Comparison of ENCODE assay signal across 20 cellular contexts in genomic region chr11:657691-658126, GRCh38. TPM values are rescaled to one million over a fixed set of nuclear protein-coding genes. Genes with fewer than 3 reads are reported as not detected.
"Had no signal": no experiment of that assay in that cellular context is flagged by ENCODE, and none has a peak within 500 bp of the region (broad histone marks: within the 10 kb centered on the region; RNA-seq: fewer than 3 reads in every experiment).

No MANE protein-coding gene starts in this region.

- H3K27me3 ChIP-seq: testis had no signal

- H3K36me3 Mint-ChIP-seq: naive B cell had no signal

- H3K4me2 ChIP-seq: smooth muscle cell had no signal

- H3K4me1 ChIP-seq: psoas muscle had no signal

- H3K27ac Mint-ChIP-seq: activated CD8-positive, alpha-beta T cell treated with anti-CD3 and anti-CD28 coated beads, Interleukin-2, amount 10 ng/mL, durations not matched to agents 7 days and 5 days; activated naive CD4-positive, alpha-beta T cell treated with anti-CD3 and anti-CD28 coated beads, Interleukin-2, amount 10 ng/mL, durations not matched to agents 7 days and 5 days; activated naive CD8-positive, alpha-beta T cell treated with anti-CD3 and anti-CD28 coated beads, Interleukin-2, amount 50 U/mL, for 24 hours; naive B cell; stimulated activated effector memory CD8-positive, alpha-beta T cell treated with anti-CD3 and anti-CD28 coated beads, Interleukin-12 subunit alpha, Interleukin-12 subunit beta, amount 100 ng/mL, for 72 hours; type B pancreatic cell had no signal

- H3K4me3 Mint-ChIP-seq: activated CD8-positive, alpha-beta T cell treated with anti-CD3 and anti-CD28 coated beads, Interleukin-2, amount 10 ng/mL, durations not matched to agents 7 days and 5 days; activated naive CD4-positive, alpha-beta T cell treated with anti-CD3 and anti-CD28 coated beads, Interleukin-2, amount 10 ng/mL, durations not matched to agents 7 days and 5 days; activated naive CD8-positive, alpha-beta T cell treated with anti-CD3 and anti-CD28 coated beads, Interleukin-2, amount 50 U/mL, for 24 hours; activated T-cell treated with anti-CD3 and anti-CD28 coated beads, Interleukin-2, amount 50 U/mL, for 4 hours; naive B cell; neural crest cell; stimulated activated effector memory CD8-positive, alpha-beta T cell treated with anti-CD3 and anti-CD28 coated beads, Interleukin-12 subunit alpha, Interleukin-12 subunit beta, amount 100 ng/mL, for 72 hours; type B pancreatic cell had no signal

- H3K9me3 ChIP-seq: psoas muscle, testis had no signal

- DNase-seq: activated CD4-positive, alpha-beta T cell treated with anti-CD3 and anti-CD28 coated beads for 48 hours; activated CD4-positive, CD25-positive, alpha-beta regulatory T cell; activated CD8-positive, alpha-beta T cell treated with anti-CD3 and anti-CD28 coated beads, Interleukin-2, amount 10 ng/mL, durations not matched to agents 7 days and 5 days; activated naive CD4-positive, alpha-beta T cell treated with anti-CD3 and anti-CD28 coated beads, Interleukin-2, amount 10 ng/mL, durations not matched to agents 7 days and 5 days; activated naive CD8-positive, alpha-beta T cell treated with anti-CD3 and anti-CD28 coated beads, Interleukin-2, amount 50 U/mL, for 24 hours; activated T-cell treated with anti-CD3 and anti-CD28 coated beads, Interleukin-2, amount 50 U/mL, for 4 hours; effector memory CD4-positive, alpha-beta T cell; foreskin fibroblast; naive B cell; psoas muscle; stimulated activated CD4-positive, alpha-beta T cell treated with anti-CD3 and anti-CD28 coated beads, Interleukin-4, amount 100 ng/mL, for 24 hours; testis had no signal

- ATAC-seq: activated CD8-positive, alpha-beta T cell treated with anti-CD3 and anti-CD28 coated beads, Interleukin-2, amount 10 ng/mL, durations not matched to agents 7 days and 5 days; activated naive CD8-positive, alpha-beta T cell treated with anti-CD3 and anti-CD28 coated beads, Interleukin-2, amount 50 U/mL, for 24 hours; activated T-cell treated with anti-CD3 and anti-CD28 coated beads, Interleukin-2, amount 50 U/mL, for 4 hours; psoas muscle; right cardiac atrium; stimulated activated effector memory CD8-positive, alpha-beta T cell treated with anti-CD3 and anti-CD28 coated beads, Interleukin-12 subunit alpha, Interleukin-12 subunit beta, amount 100 ng/mL, for 72 hours had no signal

- H3K4me3 ChIP-seq: psoas muscle, smooth muscle cell, testis had no signal

- H3K27me3 Mint-ChIP-seq: activated naive CD4-positive, alpha-beta T cell treated with anti-CD3 and anti-CD28 coated beads, Interleukin-2, amount 10 ng/mL, durations not matched to agents 7 days and 5 days; activated naive CD8-positive, alpha-beta T cell treated with anti-CD3 and anti-CD28 coated beads, Interleukin-2, amount 50 U/mL, for 24 hours; naive B cell; type B pancreatic cell had no signal

- H3K27ac ChIP-seq: psoas muscle, testis had no signal

- H3K9me3 Mint-ChIP-seq: activated naive CD4-positive, alpha-beta T cell treated with anti-CD3 and anti-CD28 coated beads, Interleukin-2, amount 10 ng/mL, durations not matched to agents 7 days and 5 days; activated naive CD8-positive, alpha-beta T cell treated with anti-CD3 and anti-CD28 coated beads, Interleukin-2, amount 50 U/mL, for 24 hours; activated T-cell treated with anti-CD3 and anti-CD28 coated beads, Interleukin-2, amount 50 U/mL, for 4 hours; naive B cell; neural crest cell; stimulated activated effector memory CD8-positive, alpha-beta T cell treated with anti-CD3 and anti-CD28 coated beads, Interleukin-12 subunit alpha, Interleukin-12 subunit beta, amount 100 ng/mL, for 72 hours; type B pancreatic cell had no signal

- H3K4me1 Mint-ChIP-seq: activated naive CD4-positive, alpha-beta T cell treated with anti-CD3 and anti-CD28 coated beads, Interleukin-2, amount 10 ng/mL, durations not matched to agents 7 days and 5 days; activated naive CD8-positive, alpha-beta T cell treated with anti-CD3 and anti-CD28 coated beads, Interleukin-2, amount 50 U/mL, for 24 hours had no signal

RNA-seq across cellular contexts. Expression of gene DRD4, which starts 20.6 kb away (rescaled TPM):
- total RNA-seq: glomerular endothelial cell, smooth muscle cell had no signal

RNA-seq across cellular contexts. Expression of gene SCT, which starts 30.7 kb away (rescaled TPM):
- total RNA-seq: activated CD8-positive, alpha-beta T cell treated with anti-CD3 and anti-CD28 coated beads, Interleukin-2, amount 10 ng/mL, durations not matched to agents 7 days and 5 days; activated T-cell treated with anti-CD3 and anti-CD28 coated beads, Interleukin-2, amount 50 U/mL, for 4 hours; cerebellum; glomerular endothelial cell; neural crest cell; osteocyte; smooth muscle cell had no signal
- polyA plus RNA-seq: right cardiac atrium had no signal

RNA-seq across cellular contexts. Expression of gene CDHR5, which starts 33.0 kb away (rescaled TPM):
- total RNA-seq: activated CD8-positive, alpha-beta T cell treated with anti-CD3 and anti-CD28 coated beads, Interleukin-2, amount 10 ng/mL, durations not matched to agents 7 days and 5 days; activated T-cell treated with anti-CD3 and anti-CD28 coated beads, Interleukin-2, amount 50 U/mL, for 4 hours; glomerular endothelial cell; neural crest cell; osteocyte; right cardiac atrium; smooth muscle cell had no signal
- polyA plus RNA-seq: smooth muscle cell had no signal
